In the genomic region with DNA sequence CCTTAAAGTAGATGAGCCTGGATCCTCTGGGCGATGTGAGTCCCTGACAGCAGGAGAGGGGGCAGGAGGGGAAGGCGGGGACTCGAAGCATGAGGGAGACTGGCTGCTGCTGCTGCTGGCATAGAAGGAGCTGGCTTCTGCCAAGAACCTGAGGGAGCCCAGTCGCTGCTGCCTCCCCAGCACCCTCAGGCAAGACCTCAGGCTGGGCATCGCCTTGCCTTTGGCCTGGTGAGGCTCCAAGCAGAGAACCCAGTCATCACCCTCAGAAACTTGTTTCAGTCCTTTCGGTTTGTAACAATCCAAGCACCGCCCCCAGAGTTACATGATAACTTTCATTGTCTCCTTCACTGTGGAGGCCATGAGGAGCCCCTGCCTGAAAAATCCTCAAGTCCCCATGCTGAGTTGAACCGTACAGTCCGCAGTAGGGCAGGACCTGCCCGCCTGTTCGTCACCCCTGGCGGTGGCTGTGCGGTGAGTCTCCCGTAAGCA, we compare ENCODE assay signal across 1 cellular context.
TF ChIP-seq lines count a peak whose summit lies in the region.

No MANE protein-coding gene starts in this region.

TF ChIP-seq in H1, 55 proteins besides CTCF, POLR2A, EP300 and RAD21 (continued from another document):
- TF ChIP-seq, protein P1, sequence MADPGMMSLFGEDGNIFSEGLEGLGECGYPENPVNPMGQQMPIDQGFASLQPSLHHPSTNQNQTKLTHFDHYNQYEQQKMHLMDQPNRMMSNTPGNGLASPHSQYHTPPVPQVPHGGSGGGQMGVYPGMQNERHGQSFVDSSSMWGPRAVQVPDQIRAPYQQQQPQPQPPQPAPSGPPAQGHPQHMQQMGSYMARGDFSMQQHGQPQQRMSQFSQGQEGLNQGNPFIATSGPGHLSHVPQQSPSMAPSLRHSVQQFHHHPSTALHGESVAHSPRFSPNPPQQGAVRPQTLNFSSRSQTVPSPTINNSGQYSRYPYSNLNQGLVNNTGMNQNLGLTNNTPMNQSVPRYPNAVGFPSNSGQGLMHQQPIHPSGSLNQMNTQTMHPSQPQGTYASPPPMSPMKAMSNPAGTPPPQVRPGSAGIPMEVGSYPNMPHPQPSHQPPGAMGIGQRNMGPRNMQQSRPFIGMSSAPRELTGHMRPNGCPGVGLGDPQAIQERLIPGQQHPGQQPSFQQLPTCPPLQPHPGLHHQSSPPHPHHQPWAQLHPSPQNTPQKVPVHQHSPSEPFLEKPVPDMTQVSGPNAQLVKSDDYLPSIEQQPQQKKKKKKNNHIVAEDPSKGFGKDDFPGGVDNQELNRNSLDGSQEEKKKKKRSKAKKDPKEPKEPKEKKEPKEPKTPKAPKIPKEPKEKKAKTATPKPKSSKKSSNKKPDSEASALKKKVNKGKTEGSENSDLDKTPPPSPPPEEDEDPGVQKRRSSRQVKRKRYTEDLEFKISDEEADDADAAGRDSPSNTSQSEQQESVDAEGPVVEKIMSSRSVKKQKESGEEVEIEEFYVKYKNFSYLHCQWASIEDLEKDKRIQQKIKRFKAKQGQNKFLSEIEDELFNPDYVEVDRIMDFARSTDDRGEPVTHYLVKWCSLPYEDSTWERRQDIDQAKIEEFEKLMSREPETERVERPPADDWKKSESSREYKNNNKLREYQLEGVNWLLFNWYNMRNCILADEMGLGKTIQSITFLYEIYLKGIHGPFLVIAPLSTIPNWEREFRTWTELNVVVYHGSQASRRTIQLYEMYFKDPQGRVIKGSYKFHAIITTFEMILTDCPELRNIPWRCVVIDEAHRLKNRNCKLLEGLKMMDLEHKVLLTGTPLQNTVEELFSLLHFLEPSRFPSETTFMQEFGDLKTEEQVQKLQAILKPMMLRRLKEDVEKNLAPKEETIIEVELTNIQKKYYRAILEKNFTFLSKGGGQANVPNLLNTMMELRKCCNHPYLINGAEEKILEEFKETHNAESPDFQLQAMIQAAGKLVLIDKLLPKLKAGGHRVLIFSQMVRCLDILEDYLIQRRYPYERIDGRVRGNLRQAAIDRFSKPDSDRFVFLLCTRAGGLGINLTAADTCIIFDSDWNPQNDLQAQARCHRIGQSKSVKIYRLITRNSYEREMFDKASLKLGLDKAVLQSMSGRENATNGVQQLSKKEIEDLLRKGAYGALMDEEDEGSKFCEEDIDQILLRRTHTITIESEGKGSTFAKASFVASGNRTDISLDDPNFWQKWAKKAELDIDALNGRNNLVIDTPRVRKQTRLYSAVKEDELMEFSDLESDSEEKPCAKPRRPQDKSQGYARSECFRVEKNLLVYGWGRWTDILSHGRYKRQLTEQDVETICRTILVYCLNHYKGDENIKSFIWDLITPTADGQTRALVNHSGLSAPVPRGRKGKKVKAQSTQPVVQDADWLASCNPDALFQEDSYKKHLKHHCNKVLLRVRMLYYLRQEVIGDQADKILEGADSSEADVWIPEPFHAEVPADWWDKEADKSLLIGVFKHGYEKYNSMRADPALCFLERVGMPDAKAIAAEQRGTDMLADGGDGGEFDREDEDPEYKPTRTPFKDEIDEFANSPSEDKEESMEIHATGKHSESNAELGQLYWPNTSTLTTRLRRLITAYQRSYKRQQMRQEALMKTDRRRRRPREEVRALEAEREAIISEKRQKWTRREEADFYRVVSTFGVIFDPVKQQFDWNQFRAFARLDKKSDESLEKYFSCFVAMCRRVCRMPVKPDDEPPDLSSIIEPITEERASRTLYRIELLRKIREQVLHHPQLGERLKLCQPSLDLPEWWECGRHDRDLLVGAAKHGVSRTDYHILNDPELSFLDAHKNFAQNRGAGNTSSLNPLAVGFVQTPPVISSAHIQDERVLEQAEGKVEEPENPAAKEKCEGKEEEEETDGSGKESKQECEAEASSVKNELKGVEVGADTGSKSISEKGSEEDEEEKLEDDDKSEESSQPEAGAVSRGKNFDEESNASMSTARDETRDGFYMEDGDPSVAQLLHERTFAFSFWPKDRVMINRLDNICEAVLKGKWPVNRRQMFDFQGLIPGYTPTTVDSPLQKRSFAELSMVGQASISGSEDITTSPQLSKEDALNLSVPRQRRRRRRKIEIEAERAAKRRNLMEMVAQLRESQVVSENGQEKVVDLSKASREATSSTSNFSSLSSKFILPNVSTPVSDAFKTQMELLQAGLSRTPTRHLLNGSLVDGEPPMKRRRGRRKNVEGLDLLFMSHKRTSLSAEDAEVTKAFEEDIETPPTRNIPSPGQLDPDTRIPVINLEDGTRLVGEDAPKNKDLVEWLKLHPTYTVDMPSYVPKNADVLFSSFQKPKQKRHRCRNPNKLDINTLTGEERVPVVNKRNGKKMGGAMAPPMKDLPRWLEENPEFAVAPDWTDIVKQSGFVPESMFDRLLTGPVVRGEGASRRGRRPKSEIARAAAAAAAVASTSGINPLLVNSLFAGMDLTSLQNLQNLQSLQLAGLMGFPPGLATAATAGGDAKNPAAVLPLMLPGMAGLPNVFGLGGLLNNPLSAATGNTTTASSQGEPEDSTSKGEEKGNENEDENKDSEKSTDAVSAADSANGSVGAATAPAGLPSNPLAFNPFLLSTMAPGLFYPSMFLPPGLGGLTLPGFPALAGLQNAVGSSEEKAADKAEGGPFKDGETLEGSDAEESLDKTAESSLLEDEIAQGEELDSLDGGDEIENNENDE (IDR thresholded peaks at IDR 0.05; ENCODE audit: insufficient replicate concordance, low read length), result no peak
- TF ChIP-seq SRF (IDR thresholded peaks at IDR 0.05; ENCODE audit: low read depth, low read length), result no peak
- TF ChIP-seq SIN3A (conservative IDR thresholded peaks at IDR 0.05 in 1 of 2, IDR thresholded peaks at IDR 0.05 in 1 of 2; ENCODE audit: low read depth in 1 of 2, low read length in 2 of 2), result no peak
- TF ChIP-seq CHD1 (IDR thresholded peaks at IDR 0.05; ENCODE audit: low read depth, low read length), result no peak
